8 cellular contexts compared by ENCODE assay signal in genomic region chr2:213119061-213119809, GRCh38. TPM values are rescaled to one million over a fixed set of nuclear protein-coding genes. Genes with fewer than 3 reads are reported as not detected.
A peak's percentile ranks its signal among the peaks of the same experiment; 100 is the strongest.
DNase-seq lines count a peak whose midpoint lies in the region; ATAC-seq and TF ChIP-seq lines count a peak whose summit lies in the region.

No MANE protein-coding gene starts in this region.

- TF ChIP-seq CTCF in omental fat pad (IDR thresholded peaks at IDR 0.05): no peak

- ATAC-seq in GM19455 (IDR thresholded peaks at IDR 0.05; ENCODE audit: unreplicated experiment) (peak; percentile 80), HG03460 (IDR thresholded peaks at IDR 0.05; ENCODE audit: unreplicated experiment) (peak; percentile 81), omental fat pad (ENCODE audit: low FRiP score) (peak; percentile 80)

- DNase-seq in COLO829 (ENCODE audit: low spot score) (peak; percentile 25), omental fat pad (ENCODE audit: low spot score) (no peak), DMS114 treated with DMSO at 0.1 percent for 48 hours (lab: John Stamatoyannopoulos, UW; ENCODE audit: unreplicated experiment) (no peak), HuH-7 (ENCODE audit: low spot score) (no peak), hippocampal formation (lab: John Stamatoyannopoulos, UW) (no peak)
- DNase-seq in activated gamma-delta T cell treated with anti-CD3 and anti-CD28 coated beads, Interleukin-2, amount 50 U/mL, for 16 hours (ENCODE audit: low read depth): peak; percentile 25

RNA-seq across cellular contexts. Expression of gene IKZF2, which starts 32.2 kb away (rescaled TPM):
- total RNA-seq in omental fat pad: 10 to 100 TPM; 11.2 to 18.0 (median 12.9) TPM

Comparison
In these comparisons a context has a peak if more than half of its experiments do, and no peak if none do; other contexts are left out.
1. DNase-seq: peak in COLO829 (single experiment) and activated gamma-delta T cell treated with anti-CD3 and anti-CD28 coated beads, Interleukin-2, amount 50 U/mL, for 16 hours (single experiment); none in omental fat pad (single experiment), DMS114 treated with DMSO at 0.1 percent for 48 hours (single experiment), HuH-7 (single experiment) and hippocampal formation (0 of 2).
2. Peak in every context shown above with its lines, with median percentiles within 50 percentile points of each other: ATAC-seq.